Comparison of ENCODE assay signal across 23 cellular contexts in genomic region chr20:64150756-64151633, GRCh38. TPM values are rescaled to one million over a fixed set of nuclear protein-coding genes. Genes with fewer than 3 reads are reported as not detected.
"Had no signal": no experiment of that assay in that cellular context is flagged by ENCODE, and none has a peak within 500 bp of the region (broad histone marks: within the 10 kb centered on the region; RNA-seq: fewer than 3 reads in every experiment).

No MANE protein-coding gene starts in this region.

- H3K36me3 Mint-ChIP-seq: activated naive CD4-positive, alpha-beta T cell treated with anti-CD3 and anti-CD28 coated beads, Interleukin-2, amount 10 ng/mL, durations not matched to agents 7 days and 5 days; immature natural killer cell; stimulated activated naive B cell treated with anti-CD40 and anti-IgM and Interleukin-4, amounts not matched to agents 10 μg/mL and 1 μg/mL and 100 μg/mL, for 72 hours had no signal

- H3K36me3 ChIP-seq: gastrocnemius medialis, heart right ventricle, right lobe of liver had no signal

- H3K9me3 Mint-ChIP-seq: activated naive CD8-positive, alpha-beta T cell treated with anti-CD3 and anti-CD28 coated beads, Interleukin-2, amount 50 U/mL, for 24 hours; immature natural killer cell; stimulated activated naive B cell treated with anti-CD40 and anti-IgM and Interleukin-4, amounts not matched to agents 10 μg/mL and 1 μg/mL and 100 μg/mL, for 72 hours had no signal

- H3K9me3 ChIP-seq: gastrocnemius medialis, heart right ventricle, psoas muscle, right lobe of liver had no signal

- H3K27ac Mint-ChIP-seq: activated CD4-positive, alpha-beta T cell treated with anti-CD3 and anti-CD28 coated beads, Interleukin-2, amount 10 ng/mL, durations not matched to agents 7 days and 5 days; activated naive CD4-positive, alpha-beta T cell treated with anti-CD3 and anti-CD28 coated beads, Interleukin-2, amount 10 ng/mL, durations not matched to agents 7 days and 5 days; activated naive CD8-positive, alpha-beta T cell treated with anti-CD3 and anti-CD28 coated beads, Interleukin-2, amount 50 U/mL, for 24 hours; nephron progenitor cell; stimulated activated naive B cell treated with anti-CD40 and anti-IgM and Interleukin-4, amounts not matched to agents 10 μg/mL and 1 μg/mL and 100 μg/mL, for 72 hours had no signal

- H3K27ac ChIP-seq: gastrocnemius medialis, heart right ventricle, psoas muscle, right lobe of liver had no signal

- DNase-seq: activated CD4-positive, alpha-beta T cell treated with anti-CD3 and anti-CD28 coated beads, Interleukin-2, amount 10 ng/mL, durations not matched to agents 7 days and 5 days; activated CD8-positive, alpha-beta memory T cell treated with anti-CD3 and anti-CD28 coated beads for 24 hours; activated CD8-positive, alpha-beta memory T cell treated with anti-CD3 and anti-CD28 coated beads, Interleukin-2, amount 50 U/mL, for 48 hours; activated effector memory CD4-positive, alpha-beta T cell treated with Interleukin-2 at 50 U/mL for 16 hours; activated naive CD4-positive, alpha-beta T cell treated with anti-CD3 and anti-CD28 coated beads, Interleukin-2, amount 10 ng/mL, durations not matched to agents 7 days and 5 days; activated naive CD8-positive, alpha-beta T cell treated with anti-CD3 and anti-CD28 coated beads, Interleukin-2, amount 50 U/mL, for 24 hours; activated T-cell treated with anti-CD3 and anti-CD28 coated beads, Interleukin-2, amount 50 U/mL, for 48 hours; anterior cingulate cortex; cerebellar nuclear complex; effector CD4-positive, alpha-beta T cell; gastrocnemius medialis; heart right ventricle; immature natural killer cell; nephron progenitor cell; psoas muscle; stimulated activated naive B cell treated with anti-CD40 and anti-IgM and Interleukin-4, amounts not matched to agents 10 μg/mL and 1 μg/mL and 100 μg/mL, for 72 hours; T1000 had no signal

- ATAC-seq: activated naive CD8-positive, alpha-beta T cell treated with anti-CD3 and anti-CD28 coated beads, Interleukin-2, amount 50 U/mL, for 24 hours; gastrocnemius medialis; heart right ventricle; psoas muscle; right lobe of liver; stimulated activated naive B cell treated with anti-CD40 and anti-IgM and Interleukin-4, amounts not matched to agents 10 μg/mL and 1 μg/mL and 100 μg/mL, for 72 hours had no signal

- H3K4me1 ChIP-seq: gastrocnemius medialis, heart right ventricle, psoas muscle, right lobe of liver had no signal

- H3K4me1 Mint-ChIP-seq: activated CD4-positive, alpha-beta T cell treated with anti-CD3 and anti-CD28 coated beads, Interleukin-2, amount 10 ng/mL, durations not matched to agents 7 days and 5 days; activated naive CD4-positive, alpha-beta T cell treated with anti-CD3 and anti-CD28 coated beads, Interleukin-2, amount 10 ng/mL, durations not matched to agents 7 days and 5 days; activated naive CD8-positive, alpha-beta T cell treated with anti-CD3 and anti-CD28 coated beads, Interleukin-2, amount 50 U/mL, for 24 hours; immature natural killer cell; stimulated activated naive B cell treated with anti-CD40 and anti-IgM and Interleukin-4, amounts not matched to agents 10 μg/mL and 1 μg/mL and 100 μg/mL, for 72 hours had no signal

- H3K4me3 ChIP-seq: gastrocnemius medialis, heart right ventricle, lung, psoas muscle, right lobe of liver had no signal

- H3K27me3 Mint-ChIP-seq: activated CD4-positive, alpha-beta T cell treated with anti-CD3 and anti-CD28 coated beads, Interleukin-2, amount 10 ng/mL, durations not matched to agents 7 days and 5 days; activated naive CD4-positive, alpha-beta T cell treated with anti-CD3 and anti-CD28 coated beads, Interleukin-2, amount 10 ng/mL, durations not matched to agents 7 days and 5 days; activated naive CD8-positive, alpha-beta T cell treated with anti-CD3 and anti-CD28 coated beads, Interleukin-2, amount 50 U/mL, for 24 hours had no signal

- H3K27me3 ChIP-seq: right lobe of liver had no signal

- H3K4me3 Mint-ChIP-seq: activated CD4-positive, alpha-beta T cell treated with anti-CD3 and anti-CD28 coated beads, Interleukin-2, amount 10 ng/mL, durations not matched to agents 7 days and 5 days; activated naive CD4-positive, alpha-beta T cell treated with anti-CD3 and anti-CD28 coated beads, Interleukin-2, amount 10 ng/mL, durations not matched to agents 7 days and 5 days; activated naive CD8-positive, alpha-beta T cell treated with anti-CD3 and anti-CD28 coated beads, Interleukin-2, amount 50 U/mL, for 24 hours; immature natural killer cell; nephron progenitor cell; stimulated activated naive B cell treated with anti-CD40 and anti-IgM and Interleukin-4, amounts not matched to agents 10 μg/mL and 1 μg/mL and 100 μg/mL, for 72 hours had no signal

RNA-seq across cellular contexts. Expression of gene MYT1, which starts 13.3 kb away (rescaled TPM):
- total RNA-seq: activated CD4-positive, alpha-beta T cell treated with anti-CD3 and anti-CD28 coated beads, Interleukin-2, amount 10 ng/mL, durations not matched to agents 7 days and 5 days; esophagus mucosa; gastrocnemius medialis; omental fat pad; psoas muscle; T-helper 1 cell treated with Interleukin-12 subunit alpha and Interleukin-12 subunit beta and Interleukin-4 antibody, amounts not matched to agents 30 ng/mL and 1 ng/mL, for 36 hours had no signal
- polyA plus RNA-seq: immature natural killer cell had no signal

RNA-seq across cellular contexts. Expression of gene NPBWR2, which starts 43.6 kb away (rescaled TPM):
- total RNA-seq: activated CD4-positive, alpha-beta T cell treated with anti-CD3 and anti-CD28 coated beads, Interleukin-2, amount 10 ng/mL, durations not matched to agents 7 days and 5 days; esophagus mucosa; gastrocnemius medialis; heart right ventricle; lung; omental fat pad; psoas muscle; right lobe of liver; T-helper 1 cell treated with Interleukin-12 subunit alpha and Interleukin-12 subunit beta and Interleukin-4 antibody, amounts not matched to agents 30 ng/mL and 1 ng/mL, for 36 hours; urinary bladder had no signal
- polyA plus RNA-seq: heart right ventricle, immature natural killer cell, lung, psoas muscle, urinary bladder had no signal
